ENCODE assay signal across 8 cellular contexts in genomic region chr3:16897254-16897926, GRCh38. TPM values are rescaled to one million over a fixed set of nuclear protein-coding genes. Genes with fewer than 3 reads are reported as not detected.
A peak's percentile ranks its signal among the peaks of the same experiment; 100 is the strongest.
DNase-seq lines count a peak whose midpoint lies in the region; ATAC-seq, FAIRE-seq and TF ChIP-seq lines count a peak whose summit lies in the region.

No MANE protein-coding gene starts in this region.

- H2AFZ ChIP-seq in OCI-LY1 (ENCODE audit: low read length): no peak overlapping the region

- ATAC-seq in HG02884 (IDR thresholded peaks at IDR 0.05; ENCODE audit: unreplicated experiment): peak; percentile 70

- peak; percentile 60 for FAIRE-seq in islet of Langerhans (lab: Jason Lieb, UNC)
- no peak for FAIRE-seq in RCC 7860 (lab: Jason Lieb, UNC)

- peak; percentile 49 for DNase-seq in stimulated activated CD4-positive, alpha-beta T cell treated with anti-CD3 and anti-CD28 coated beads, Interleukin-15, amount 100 ng/mL, for 24 hours
- DNase-seq in stimulated activated CD4-positive, alpha-beta T cell treated with anti-CD3 and anti-CD28 coated beads, Interleukin-2, amount 100 ng/mL, for 24 hours: no peak
- DNase-seq in cerebellum (ENCODE audit: low spot score) (no peak), NCI-H1436 (lab: John Stamatoyannopoulos, UW) (no peak), RCC 7860 (ENCODE audit: low spot score) (no peak)

- TF ChIP-seq CTCF in OCI-LY1 (IDR thresholded peaks at IDR 0.05; ENCODE audit: low read length): no peak

- H3K9ac ChIP-seq in OCI-LY1 (ENCODE audit: low read length): peak overlapping the region; percentile 52; the same call in 1 of the 2 replicates

- H3K27ac ChIP-seq in OCI-LY1 (ENCODE audit: low read depth, low read length, poor library complexity, severe bottlenecking): peak overlapping the region; percentile 89

- H3K4me2 ChIP-seq in OCI-LY1 (ENCODE audit: low read length): peak overlapping the region; percentile 74

- peaks cover 2% of the 10 kb centered on the region; the same call in 1 of the 2 replicates for H3K9me3 ChIP-seq in OCI-LY1 (ENCODE audit: low read length)

- no peaks in the 10 kb centered on the region for H4K20me1 ChIP-seq in OCI-LY1 (ENCODE audit: insufficient read depth, low read length)

- no peaks in the 10 kb centered on the region for H3K27me3 ChIP-seq in OCI-LY1 (ENCODE audit: insufficient read depth, low read length)

- peaks cover 86% of the 10 kb centered on the region for H3K4me1 ChIP-seq in OCI-LY1 (ENCODE audit: insufficient read depth, low read length, severe bottlenecking)

- peaks cover 100% of the 10 kb centered on the region for H3K79me2 ChIP-seq in OCI-LY1 (ENCODE audit: insufficient read depth, low read length)

- H3K36me3 ChIP-seq in OCI-LY1 (ENCODE audit: insufficient read depth, low read length): peaks cover 4% of the 10 kb centered on the region; the same call in 1 of the 2 replicates

- H3F3A ChIP-seq in OCI-LY1 (ENCODE audit: insufficient read depth, low read length): 0 out of 2 replicates have a peak, but pooled peaks cover 7% of the 10 kb centered on the region

- no peaks in the 10 kb centered on the region for H3K9me2 ChIP-seq in OCI-LY1 (ENCODE audit: low read depth, low read length)

- peak overlapping the region; percentile 46 for H3K4me3 ChIP-seq in OCI-LY1 (ENCODE audit: low read depth, low read length, poor library complexity, severe bottlenecking)

RNA-seq across cellular contexts. Expression of gene PLCL2, which starts 12.6 kb away (rescaled TPM):
- 54.8 TPM for total RNA-seq in cerebellum
